In genomic region chr11:68678031-68678441, GRCh38 we compare ENCODE assay signal across 18 cellular contexts. TPM values are rescaled to one million over a fixed set of nuclear protein-coding genes. Genes with fewer than 3 reads are reported as not detected.
DNase-seq lines count a peak whose midpoint lies in the region; ATAC-seq and TF ChIP-seq lines count a peak whose summit lies in the region.
"Had no signal": no experiment of that assay in that cellular context is flagged by ENCODE, and none has a peak within 500 bp of the region (broad histone marks: within the 10 kb centered on the region; RNA-seq: fewer than 3 reads in every experiment).

No MANE protein-coding gene starts in this region.

- POLR2A ChIA-PET in activated CD8-positive, alpha-beta T cell treated with anti-CD3 and anti-CD28 coated beads for 36 hours (lab: Charles Lee): no interaction called here

- H3K4me1 Mint-ChIP-seq in activated CD8-positive, alpha-beta T cell treated with anti-CD3 and anti-CD28 coated beads for 36 hours (ENCODE audit: low read depth): peaks cover 5% of the 10 kb centered on the region

- H3K27me3 ChIP-seq in right cardiac atrium (ENCODE audit: control insufficient read depth, insufficient read depth) (no peaks in the 10 kb centered on the region), HUES48 (ENCODE audit: control insufficient read depth, insufficient read depth, low read length) (peaks cover 10% of the 10 kb centered on the region), transverse colon (peaks cover 15% of the 10 kb centered on the region)
- H3K27me3 ChIP-seq: BE2C, SJCRH30 had no signal

- TF ChIP-seq POLR2A in transverse colon (IDR thresholded peaks at IDR 0.05): no peak

- ATAC-seq in right cardiac atrium (no peak), GM18520 (IDR thresholded peaks at IDR 0.05; ENCODE audit: unreplicated experiment) (no peak)
- ATAC-seq in activated CD8-positive, alpha-beta T cell treated with anti-CD3 and anti-CD28 coated beads for 36 hours: no peak

- in situ Hi-C loops in transverse colon (cut with MboI; ENCODE audit: low pct_ligation_motif_present in 1 of 4, low pct_unique_long_range_greater_than_20kb in 1 of 4, low sequenced_read_pairs in 3 of 4): no loop called here

- H3K9me3 Mint-ChIP-seq in activated CD8-positive, alpha-beta T cell treated with anti-CD3 and anti-CD28 coated beads for 36 hours: no peaks in the 10 kb centered on the region
- H3K9me3 Mint-ChIP-seq: CD4-positive, alpha-beta T cell had no signal

- no peak overlapping the region for H3K4me3 Mint-ChIP-seq in activated CD8-positive, alpha-beta T cell treated with anti-CD3 and anti-CD28 coated beads for 36 hours
- H3K4me3 Mint-ChIP-seq: CD4-positive, alpha-beta T cell; HFFc6 had no signal

- intact Hi-C loops in cardiac septum (cut with DNase I) (no loop called here), right cardiac atrium (cut with DNase I) (no loop called here), transverse colon (cut with DNase I; ENCODE audit: low total_unique reads) (no loop called here)
- intact Hi-C loops in activated CD8-positive, alpha-beta T cell treated with anti-CD3 and anti-CD28 coated beads for 36 hours (cut with micrococcal nuclease): no loop called here

- TF ChIP-seq CTCF in transverse colon (IDR thresholded peaks at IDR 0.05): no peak
- TF ChIP-seq CTCF in activated CD8-positive, alpha-beta T cell treated with anti-CD3 and anti-CD28 coated beads for 36 hours (IDR thresholded peaks at IDR 0.05): no peak

- H3K4me3 ChIP-seq in right cardiac atrium (ENCODE audit: low read length) (no peak overlapping the region), HUES48 (ENCODE audit: low read depth, low read length) (no peak overlapping the region), transverse colon (no peak overlapping the region)
- H3K4me3 ChIP-seq: SJCRH30 had no signal

- DNase-seq in cardiac septum (ENCODE audit: low spot score): peak; percentile 29
- DNase-seq in right cardiac atrium: no peak
- peak; percentile 38 for DNase-seq in islet precursor cell
- DNase-seq in transverse colon: peak; percentile 0
- no peak for DNase-seq in amygdala (lab: John Stamatoyannopoulos, UW)
- no peak for DNase-seq in activated CD8-positive, alpha-beta T cell treated with anti-CD3 and anti-CD28 coated beads for 36 hours
- DNase-seq: CD4-positive, alpha-beta T cell; COR-L47; KG1; NCI-H1436 treated with DMSO at 0.1 percent for 48 hours; NCI-H2029; NCI-H2171; NCI-H345 had no signal

- H3K9me3 ChIP-seq in right cardiac atrium (ENCODE audit: control insufficient read depth, low read length) (peaks cover 6% of the 10 kb centered on the region), HUES48 (ENCODE audit: control insufficient read depth, insufficient read depth, low read length) (no peaks in the 10 kb centered on the region), transverse colon (no peaks in the 10 kb centered on the region)
- H3K9me3 ChIP-seq: SJCRH30 had no signal

- no peak for TF ChIP-seq EP300 in transverse colon (IDR thresholded peaks at IDR 0.05; ENCODE audit: low read depth)

- no peak overlapping the region for H3K9ac ChIP-seq in HUES48 (ENCODE audit: low read depth, low read length)

- H3K36me3 ChIP-seq in HUES48 (ENCODE audit: control insufficient read depth, insufficient read depth, low read length) (no peaks in the 10 kb centered on the region), transverse colon (no peaks in the 10 kb centered on the region)
- H3K36me3 ChIP-seq: BE2C, SJCRH30 had no signal

- peaks cover 6% of the 10 kb centered on the region for H3K4me1 ChIP-seq in right cardiac atrium (ENCODE audit: control insufficient read depth, insufficient read depth, low read length)
- no peaks in the 10 kb centered on the region for H3K4me1 ChIP-seq in HUES48 (ENCODE audit: control insufficient read depth, insufficient read depth, low read length)
- no peaks in the 10 kb centered on the region for H3K4me1 ChIP-seq in transverse colon
- H3K4me1 ChIP-seq: SJCRH30 had no signal

- H3K27ac ChIP-seq in right cardiac atrium (ENCODE audit: low read length) (no peak overlapping the region), HUES48 (ENCODE audit: low read depth, low read length) (peak overlapping the region; percentile 54), transverse colon (no peak overlapping the region)
- H3K27ac ChIP-seq: SJCRH30 had no signal

- 72% methylated on average over 15 of the region's 15 CpGs for WGBS in right cardiac atrium
- WGBS in transverse colon (ENCODE audit: low coverage in 1 of 2), 2 donors: 75% methylated on average over 15 of the region's 15 CpGs; no CpG with 5 or more reads in 1 of the 2 donors

- H3K27ac Mint-ChIP-seq in activated CD8-positive, alpha-beta T cell treated with anti-CD3 and anti-CD28 coated beads for 36 hours: no peak overlapping the region
- H3K27ac Mint-ChIP-seq: CD4-positive, alpha-beta T cell; HFFc6 had no signal

- CTCF ChIA-PET in activated CD8-positive, alpha-beta T cell treated with anti-CD3 and anti-CD28 coated beads for 36 hours (lab: Charles Lee): no interaction called here

- no peaks in the 10 kb centered on the region for H3K36me3 Mint-ChIP-seq in activated CD8-positive, alpha-beta T cell treated with anti-CD3 and anti-CD28 coated beads for 36 hours (ENCODE audit: low read depth)

- peaks cover 10% of the 10 kb centered on the region for H3K27me3 Mint-ChIP-seq in activated CD8-positive, alpha-beta T cell treated with anti-CD3 and anti-CD28 coated beads for 36 hours

RNA-seq across cellular contexts. Expression of gene GAL, which starts 6.3 kb away (rescaled TPM):
- 0.30 TPM for total RNA-seq in cardiac septum
- total RNA-seq in right cardiac atrium: not detected
- 0.27 TPM for polyA plus RNA-seq in right cardiac atrium
- 10 to 100 TPM in 1 of 4 donors, 1 to 10 TPM in 1, not detected in 2; 1.9 to 14.1 TPM for total RNA-seq in transverse colon
- total RNA-seq in activated CD8-positive, alpha-beta T cell treated with anti-CD3 and anti-CD28 coated beads for 36 hours: 1 to 10 TPM; 2.2 to 3.8 TPM
- total RNA-seq: CD4-positive, alpha-beta T cell; SJCRH30 had no signal

Comparison
In these comparisons a context has a peak if more than half of its experiments do, and no peak if none do; other contexts are left out.
1. DNase-seq: peak in cardiac septum (single experiment), islet precursor cell (single experiment) and transverse colon (single experiment); none in right cardiac atrium (0 of 3), amygdala (0 of 56) and activated CD8-positive, alpha-beta T cell treated with anti-CD3 and anti-CD28 coated beads for 36 hours (single experiment).